ENCODE assay signal across 1 cellular context in genomic region chr17:11871773-11872172, GRCh38.
TF ChIP-seq lines count a peak whose summit lies in the region.

No MANE protein-coding gene starts in this region.

TF ChIP-seq in SK-N-SH, 30 proteins besides CTCF, POLR2A, EP300 and RAD21 (continued from another document):
- TF ChIP-seq ZBTB33 (IDR thresholded peaks at IDR 0.05; ENCODE audit: borderline replicate concordance, low read depth), result no peak
